Comparison of ENCODE assay signal across 13 cellular contexts in the genomic region with DNA sequence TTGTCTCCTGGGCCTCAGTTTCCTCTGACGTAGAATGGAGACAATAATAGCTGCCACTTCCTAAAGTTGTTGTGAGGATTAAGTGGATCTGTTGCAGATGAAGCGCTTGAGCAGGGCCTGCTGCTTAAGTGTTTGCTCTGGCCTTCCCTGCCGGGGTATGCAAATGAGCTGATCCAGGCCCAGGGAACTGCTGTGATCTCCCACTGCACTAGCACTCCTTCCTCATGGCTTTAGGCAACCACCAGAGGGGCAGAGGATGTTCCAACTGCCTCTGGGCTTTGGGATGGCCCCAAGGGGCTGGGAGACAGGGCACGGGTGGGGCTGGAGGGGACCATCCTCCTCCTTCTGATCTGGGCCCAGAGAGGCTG. TPM values are rescaled to one million over a fixed set of nuclear protein-coding genes. Genes with fewer than 3 reads are reported as not detected.
DNase-seq lines count a peak whose midpoint lies in the region; ATAC-seq and TF ChIP-seq lines count a peak whose summit lies in the region.
"Had no signal": no experiment of that assay in that cellular context is flagged by ENCODE, and none has a peak within 500 bp of the region (broad histone marks: within the 10 kb centered on the region; RNA-seq: fewer than 3 reads in every experiment).

No MANE protein-coding gene starts in this region.

- no peak overlapping the region for H3K27ac ChIP-seq in CD4-positive, alpha-beta memory T cell (ENCODE audit: low read depth, low read length)
- peak overlapping the region; percentile 69; the same call in 1 of the 2 replicates for H3K27ac ChIP-seq in GM23338 (ENCODE audit: low read depth)

- no peaks in the 10 kb centered on the region for H3K9me3 ChIP-seq in CD4-positive, alpha-beta memory T cell (ENCODE audit: control insufficient read depth in 1 of 2, low read length in 2 of 2)

- no peaks in the 10 kb centered on the region for H3K27me3 Mint-ChIP-seq in CD4-positive, alpha-beta memory T cell
- peaks cover 17% of the 10 kb centered on the region for H3K27me3 Mint-ChIP-seq in GM23338 (ENCODE audit: insufficient read depth, low read depth, poor library complexity)
- peaks cover 0 to 8% (median 0%) of the 10 kb centered on the region in 3 donors for H3K27me3 Mint-ChIP-seq in immature natural killer cell (ENCODE audit: low read depth in 3 of 3)
- peaks cover 10% of the 10 kb centered on the region for H3K27me3 Mint-ChIP-seq in osteocyte (ENCODE audit: unreplicated experiment)

- no peaks in the 10 kb centered on the region for H3K9me2 ChIP-seq in GM23338 (ENCODE audit: insufficient read depth)

- peak overlapping the region; percentile 55; the same call in 1 of the 2 replicates for H3K4me2 ChIP-seq in GM23338

- peaks cover 90% of the 10 kb centered on the region for H3K79me2 ChIP-seq in GM23338 (replicated peaks; ENCODE audit: insufficient read depth)

- POLR2A ChIA-PET in CD4-positive, alpha-beta memory T cell (lab: Charles Lee; ENCODE audit: partially characterized antibody), result interaction anchor here (1.2 to 5.4 kb wide), 5 partner anchors 8 to 28 kb away, joined by 3 to 50 read pairs (median 4); no protein-coding TSS in a partner anchor

- H3K4me1 Mint-ChIP-seq in CD4-positive, alpha-beta memory T cell, result peaks cover 51 to 84% (median 64%) of the 10 kb centered on the region in 4 donors
- H3K4me1 Mint-ChIP-seq in GM23338 (peaks cover 46% of the 10 kb centered on the region), immature natural killer cell (peaks cover 89 to 91% of the 10 kb centered on the region in 2 donors), osteocyte (ENCODE audit: unreplicated experiment) (no peaks in the 10 kb centered on the region)

- no peak for DNase-seq in CD4-positive, alpha-beta memory T cell
- peak; percentile 67 for DNase-seq in GM23338 (ENCODE audit: low spot score)
- peak; percentile 3 for DNase-seq in NCI-H82 treated with DMSO at 0.1 percent for 48 hours (lab: John Stamatoyannopoulos, UW; ENCODE audit: unreplicated experiment)
- no peak for DNase-seq in immature natural killer cell
- DNase-seq in osteocyte (ENCODE audit: extremely low spot score, unreplicated experiment), result no peak
- no peak for DNase-seq in NCI-H1105 (lab: John Stamatoyannopoulos, UW)
- DNase-seq: activated T-cell treated with anti-CD3 and anti-CD28 coated beads, Interleukin-2, amount 50 U/mL, for 4 hours; NCI-H146; right cardiac atrium had no signal

- H3K4me1 ChIP-seq in CD4-positive, alpha-beta memory T cell (ENCODE audit: insufficient read depth, low read length), result peaks cover 91% of the 10 kb centered on the region
- H3K4me1 ChIP-seq in GM23338 (ENCODE audit: insufficient read depth), result peaks cover 17% of the 10 kb centered on the region

- H3K27ac Mint-ChIP-seq in CD4-positive, alpha-beta memory T cell, result peak overlapping the region in 4 of 7 donors; percentile 50 to 92 (median 87)
- H3K27ac Mint-ChIP-seq in GM23338 (peak overlapping the region; percentile 52; the same call in 1 of the 2 replicates), immature natural killer cell (peak overlapping the region in 5 of 6 donors; percentile 82 to 94 (median 92)), osteocyte (ENCODE audit: unreplicated experiment) (no peak overlapping the region)

- H3K4me3 ChIP-seq in CD4-positive, alpha-beta memory T cell (ENCODE audit: low read length in 2 of 2), result no peak overlapping the region
- H3K4me3 ChIP-seq in GM23338, result no peak overlapping the region

- peak overlapping the region in 3 of 8 donors; percentile 41 to 86 (median 80) for H3K4me3 Mint-ChIP-seq in CD4-positive, alpha-beta memory T cell
- H3K4me3 Mint-ChIP-seq in GM23338 (peak overlapping the region; percentile 24; the same call in 1 of the 3 replicates), immature natural killer cell (peak overlapping the region in 4 of 5 donors; percentile 75 to 86 (median 83)), osteocyte (ENCODE audit: unreplicated experiment) (no peak overlapping the region)
- H3K4me3 Mint-ChIP-seq: activated T-cell treated with anti-CD3 and anti-CD28 coated beads, Interleukin-2, amount 50 U/mL, for 4 hours had no signal

- H3K36me3 ChIP-seq in CD4-positive, alpha-beta memory T cell (ENCODE audit: insufficient read depth, low read length), result no peaks in the 10 kb centered on the region
- H3K36me3 ChIP-seq in GM23338 (ENCODE audit: insufficient read depth), result peaks cover 7% of the 10 kb centered on the region; the same call in 1 of the 2 replicates

- CTCF ChIA-PET in CD4-positive, alpha-beta memory T cell (lab: Charles Lee; ENCODE audit: partially characterized antibody), result interaction anchor here (5.0 to 5.7 kb wide), 3 partner anchors 11 to 20 kb away, joined by 26 to 48 read pairs (median 35); no protein-coding TSS in a partner anchor

- no peaks in the 10 kb centered on the region for H3K27me3 ChIP-seq in CD4-positive, alpha-beta memory T cell (ENCODE audit: insufficient read depth, low read length)
- no peaks in the 10 kb centered on the region for H3K27me3 ChIP-seq in GM23338 (ENCODE audit: insufficient read depth)

- no peak overlapping the region for H2AFZ ChIP-seq in GM23338

- H4K20me1 ChIP-seq in GM23338 (replicated peaks; ENCODE audit: insufficient read depth), result peaks cover 53% of the 10 kb centered on the region

- H3K36me3 Mint-ChIP-seq in CD4-positive, alpha-beta memory T cell, result peaks cover 15 to 29% of the 10 kb centered on the region in 2 donors
- H3K36me3 Mint-ChIP-seq in GM23338 (ENCODE audit: low read depth), result peaks cover 51% of the 10 kb centered on the region
- H3K36me3 Mint-ChIP-seq in immature natural killer cell, result peaks cover 5 to 14% (median 7%) of the 10 kb centered on the region in 3 donors
- no peaks in the 10 kb centered on the region for H3K36me3 Mint-ChIP-seq in osteocyte (ENCODE audit: unreplicated experiment)

- H3F3A ChIP-seq in GM23338 (replicated peaks; ENCODE audit: low read depth), result 0 out of 2 replicates have a peak, but pooled peaks cover 13% of the 10 kb centered on the region

- intact Hi-C loops in CD4-positive, alpha-beta memory T cell (cut with micrococcal nuclease), result no loop called here

- ATAC-seq in GM23338 (peak; percentile 91), HG03469 (IDR thresholded peaks at IDR 0.05; ENCODE audit: unreplicated experiment) (no peak), GM18858 (IDR thresholded peaks at IDR 0.05; ENCODE audit: unreplicated experiment) (no peak)
- ATAC-seq: right cardiac atrium, Right ventricle myocardium inferior had no signal

- no peak for TF ChIP-seq CTCF in GM23338 (conservative IDR thresholded peaks at IDR 0.05; ENCODE audit: low read depth in 2 of 2)
- no peak for TF ChIP-seq CTCF in osteocyte (IDR thresholded peaks at IDR 0.05)

- H3K9me3 Mint-ChIP-seq in CD4-positive, alpha-beta memory T cell, result no peaks in the 10 kb centered on the region
- no peaks in the 10 kb centered on the region for H3K9me3 Mint-ChIP-seq in GM23338
- H3K9me3 Mint-ChIP-seq in immature natural killer cell, result peaks cover 0 to 2% (median 0%) of the 10 kb centered on the region in 6 donors
- no peaks in the 10 kb centered on the region for H3K9me3 Mint-ChIP-seq in osteocyte (ENCODE audit: unreplicated experiment)
- H3K9me3 Mint-ChIP-seq: activated CD4-positive, alpha-beta T cell treated with anti-CD3 and anti-CD28 coated beads, Interleukin-2, amount 10 ng/mL, durations not matched to agents 7 days and 5 days; activated T-cell treated with anti-CD3 and anti-CD28 coated beads, Interleukin-2, amount 50 U/mL, for 4 hours had no signal

TF ChIP-seq in GM23338, 12 proteins besides CTCF, POLR2A, EP300 and RAD21 (continues in another document):
- no peak for TF ChIP-seq JUNB (IDR thresholded peaks at IDR 0.05; ENCODE audit: unreplicated experiment)

RNA-seq across cellular contexts. Expression of a gene that starts 6.2 kb away (rescaled TPM):
- 10 to 100 TPM; 14.2 to 14.6 TPM for total RNA-seq in CD4-positive, alpha-beta memory T cell
- polyA plus RNA-seq in CD4-positive, alpha-beta memory T cell, result 10 to 100 TPM in 1 of 2 donors, 1 to 10 TPM in 1; 1.2 to 13.1 TPM
- total RNA-seq in GM23338 (2014; rRNA removed; shearing (Covaris generic)), result 59.8 and 68.1 TPM in 2 replicates
- 23.9 and 25.5 TPM in 2 replicates for polyA plus RNA-seq in GM23338 (2016; fragmentation: Nextera tagmentation; extraction: Ambion mirVana)
- polyA plus RNA-seq in immature natural killer cell, result 10 to 100 TPM in 1 of 3 donors, 1 to 10 TPM in 2; 5.1 to 14.2 (median 5.1) TPM
- 4.9 and 5.0 TPM in 2 replicates for total RNA-seq in osteocyte

Comparison
In these comparisons a context has a peak if more than half of its experiments do, and no peak if none do; other contexts are left out.
1. DNase-seq: peak in GM23338 (single experiment) and NCI-H82 treated with DMSO at 0.1 percent for 48 hours (single experiment); none in CD4-positive, alpha-beta memory T cell (0 of 5), immature natural killer cell (0 of 3), osteocyte (single experiment) and NCI-H1105 (single experiment).